In genomic region chr10:69474688-69475432, GRCh38 we compare ENCODE assay signal across 11 cellular contexts. TPM values are rescaled to one million over a fixed set of nuclear protein-coding genes. Genes with fewer than 3 reads are reported as not detected.
A peak's percentile ranks its signal among the peaks of the same experiment; 100 is the strongest.
DNase-seq lines count a peak whose midpoint lies in the region; FAIRE-seq and TF ChIP-seq lines count a peak whose summit lies in the region.
"Had no signal": no experiment of that assay in that cellular context is flagged by ENCODE, and none has a peak within 500 bp of the region (broad histone marks: within the 10 kb centered on the region; RNA-seq: fewer than 3 reads in every experiment).

No MANE protein-coding gene starts in this region.

- no CpG with 5 or more reads among the region's 9 CpGs for WGBS in H9 (ENCODE audit: extremely low coverage, insufficient read length, low lambda C conversion rate)
- WGBS in stomach, 5 donors = 42 to 73% (median 58%) methylated on average over 9 of the region's 9 CpGs

- H2BK120ac ChIP-seq in H9 (ENCODE audit: low read depth, low read length, poor library complexity, severe bottlenecking) = no peak overlapping the region

- H3K36me3 ChIP-seq in kidney (ENCODE audit: control insufficient read depth in 1 of 2, insufficient read depth in 2 of 2, low read length in 2 of 2) (no peaks in the 10 kb centered on the region), stomach (no peaks in the 10 kb centered on the region)

- H3K4ac ChIP-seq in H9 (ENCODE audit: low read depth, low read length) = no peak overlapping the region

- H4K5ac ChIP-seq in H9 (ENCODE audit: insufficient read length, low read depth, low read length) = no peak overlapping the region

- no peaks in the 10 kb centered on the region for H3K79me1 ChIP-seq in H9 (ENCODE audit: insufficient read depth, low read depth, low read length, poor library complexity, severe bottlenecking)

- no peak overlapping the region for H3T11ph ChIP-seq in H9 (ENCODE audit: low read length)

- H2BK12ac ChIP-seq in H9 (ENCODE audit: insufficient read length, low read depth, low read length) = no peak overlapping the region

- TF ChIP-seq CTCF in H9 (conservative IDR thresholded peaks at IDR 0.05) (no peak), brain (conservative IDR thresholded peaks at IDR 0.05) (no peak), kidney (IDR thresholded peaks at IDR 0.05; ENCODE audit: borderline replicate concordance, extremely low read depth, insufficient read depth) (no peak), stomach (IDR thresholded peaks at IDR 0.05) (no peak)

- H3K23ac ChIP-seq in H9 (ENCODE audit: insufficient read length, low read depth, low read length) = no peak overlapping the region

- no peak overlapping the region for H3K4me3 ChIP-seq in kidney (ENCODE audit: low read length in 2 of 2)
- H3K4me3 ChIP-seq in stomach = no peak overlapping the region

- H3K14ac ChIP-seq in H9 (ENCODE audit: insufficient read depth, low read length) = 0 out of 2 replicates have a peak overlapping the region, but pooled peaks have one; percentile 41

- H3K27ac ChIP-seq in H9 (ENCODE audit: insufficient read length, low read depth, low read length) (no peak overlapping the region), kidney (ENCODE audit: low read depth in 2 of 2, low read length in 2 of 2) (peak overlapping the region; percentile 69 to 71), stomach (peak overlapping the region; percentile 65 to 84 (median 81))

- H3K4me1 Mint-ChIP-seq in H9 (peaks cover 7 to 13% of the 10 kb centered on the region in 2 experiments), brain (peaks cover 57% of the 10 kb centered on the region)

- H3K4me1 ChIP-seq in H9 (ENCODE audit: insufficient read depth, low read length) = no peaks in the 10 kb centered on the region; the same call in 1 of the 2 replicates
- H3K4me1 ChIP-seq in kidney (ENCODE audit: control insufficient read depth in 1 of 2, insufficient read depth in 1 of 2, low read depth in 1 of 2, low read length in 2 of 2) = peaks cover 9 to 32% of the 10 kb centered on the region in 2 donors
- H3K4me1 ChIP-seq in stomach = peaks cover 47 to 94% (median 75%) of the 10 kb centered on the region in 4 donors

- H3K18ac ChIP-seq in H9 (ENCODE audit: insufficient read length, low read depth, low read length) = no peak overlapping the region

- H3K27me3 Mint-ChIP-seq in H9 (ENCODE audit: low read depth) (peaks cover 12% of the 10 kb centered on the region), brain (peaks cover 4% of the 10 kb centered on the region)

- H2BK5ac ChIP-seq in H9 (ENCODE audit: insufficient read length, low read length) = no peak overlapping the region

- no peak overlapping the region for H3K4me2 ChIP-seq in H9 (ENCODE audit: insufficient read depth, insufficient read length, low read length)

- no peak overlapping the region for H2BK15ac ChIP-seq in H9 (ENCODE audit: low read depth, low read length)

- H3K9ac ChIP-seq in H9 (ENCODE audit: extremely low read depth, insufficient read length, low read length) = no peak overlapping the region
- H3K9ac ChIP-seq in kidney (ENCODE audit: low read length in 2 of 2) = no peak overlapping the region

- H2BK20ac ChIP-seq in H9 (ENCODE audit: low read depth, low read length, poor library complexity, severe bottlenecking) = no peak overlapping the region

- H3K9me3 Mint-ChIP-seq in H9 (no peaks in the 10 kb centered on the region), brain (peaks cover 0 to 2% (median 0%) of the 10 kb centered on the region in 5 experiments)

- H3K79me2 ChIP-seq in H9 (ENCODE audit: insufficient read depth, low read length) = no peaks in the 10 kb centered on the region

- no peaks in the 10 kb centered on the region for H3K9me3 ChIP-seq in H9 (ENCODE audit: control insufficient read depth, low read depth, low read length)
- no peaks in the 10 kb centered on the region for H3K9me3 ChIP-seq in kidney (ENCODE audit: control insufficient read depth in 1 of 2, low read length in 2 of 2)
- H3K9me3 ChIP-seq in stomach = no peaks in the 10 kb centered on the region

- TF ChIP-seq POLR2A in stomach (IDR thresholded peaks at IDR 0.05) = no peak

- no peak overlapping the region for H4K91ac ChIP-seq in H9 (ENCODE audit: insufficient read length, low read depth, low read length)

- H2AFZ ChIP-seq in H9 (ENCODE audit: low read length) = no peak overlapping the region

- H3K23me2 ChIP-seq in H9 (ENCODE audit: insufficient read length, low read depth, low read length, poor library complexity, severe bottlenecking) = no peaks in the 10 kb centered on the region

- no peak overlapping the region; a peak in 1 of 7 replicates for H3K27ac Mint-ChIP-seq in H9
- H3K27ac Mint-ChIP-seq in brain = peak overlapping the region in 3 of 5 experiments; percentile 38 to 52 (median 52)

- DNase-seq in H9 (no peak), kidney (peak; percentile 63), stomach (no peak), NCI-H2081 treated with DMSO at 0.1 percent for 48 hours (lab: John Stamatoyannopoulos, UW) (no peak), DMS 273 treated with DMSO at 0.1 percent for 48 hours (lab: John Stamatoyannopoulos, UW) (no peak), NCI-H2081 (lab: John Stamatoyannopoulos, UW) (no peak)
- no peak for DNase-seq in activated CD4-positive, alpha-beta T cell treated with anti-CD3 and anti-CD28 coated beads, Interleukin-2, amount 50 U/mL, for 48 hours
- DNase-seq: GOT3; KG1; stimulated activated CD4-positive, alpha-beta T cell treated with anti-CD3 and anti-CD28 coated beads, Interleukin-1b, Interleukin-23, amount 100 ng/mL, for 48 hours had no signal

- H3K36me3 Mint-ChIP-seq in H9 (ENCODE audit: insufficient read depth in 1 of 3, low read depth in 3 of 3) (peaks cover 0 to 1% (median 0%) of the 10 kb centered on the region in 3 experiments; a peak in 1 of 7 replicates), brain (no peaks in the 10 kb centered on the region)

- H4K20me1 ChIP-seq in H9 (ENCODE audit: control insufficient read depth, insufficient read depth, insufficient read length) = no peaks in the 10 kb centered on the region

- H3K4me3 Mint-ChIP-seq in H9 (no peak overlapping the region), brain (no peak overlapping the region)

- H2AK5ac ChIP-seq in H9 (ENCODE audit: insufficient read length, low read length) = no peak overlapping the region

- no peak for FAIRE-seq in kidney (lab: Jason Lieb, UNC)

- no peak overlapping the region for H4K8ac ChIP-seq in H9 (replicated peaks; ENCODE audit: insufficient read length, low read depth, low read length)

- H3K56ac ChIP-seq in H9 (ENCODE audit: insufficient read length, low read depth, low read length) = no peak overlapping the region

- no peak for TF ChIP-seq EP300 in stomach (IDR thresholded peaks at IDR 0.05)

- intact Hi-C loops in kidney (cut with DNase I) = no loop called here
- intact Hi-C loops in stomach (cut with DNase I; ENCODE audit: low total_unique reads) = no loop called here

- no peaks in the 10 kb centered on the region for H3K27me3 ChIP-seq in H9 (ENCODE audit: insufficient read depth, low read length)
- H3K27me3 ChIP-seq in stomach = no peaks in the 10 kb centered on the region

RNA-seq across cellular contexts. Expression of gene TSPAN15, which starts 23.6 kb away (rescaled TPM):
- total RNA-seq in H9 (2021) (7.7 and 7.8 TPM in 2 replicates), kidney (65.4 TPM), stomach (100 to 1,000 TPM in 1 of 5 donors, 10 to 100 TPM in 4; 23.5 to 153 (median 97.4) TPM)
- polyA plus RNA-seq in brain (ENCODE audit: insufficient read depth, low read depth, low replicate concordance) (38.4 TPM), kidney (ENCODE audit: insufficient read depth, low read depth, low replicate concordance) (28.2 TPM), stomach (10 to 100 TPM; 35.4 to 67.8 (median 55.8) TPM)

RNA-seq across cellular contexts. Expression of gene TACR2, which starts 58.1 kb away (rescaled TPM):
- total RNA-seq in H9 (2021) = not detected in 2 replicates
- 1.0 TPM for polyA plus RNA-seq in brain (ENCODE audit: insufficient read depth, low read depth, low replicate concordance)
- total RNA-seq in kidney = 0.38 TPM
- polyA plus RNA-seq in kidney (ENCODE audit: insufficient read depth, low read depth, low replicate concordance) = 0.37 TPM
- 100 to 1,000 TPM in 1 of 5 donors, 10 to 100 TPM in 3, 1 to 10 TPM in 1; 5.7 to 133 (median 14.3) TPM for total RNA-seq in stomach
- 10 to 100 TPM in 1 of 3 donors, under 1 TPM in 1, not detected in 1; 0.56 to 67.8 TPM for polyA plus RNA-seq in stomach

Comparison
In these comparisons a context has a peak if more than half of its experiments do, and no peak if none do; other contexts are left out.
1. H3K27ac Mint-ChIP-seq: peak in brain (3 of 5); none in H9 (0 of 3).